ENCODE assay signal across 1 cellular context in genomic region chr14:23436327-23437141, GRCh38.
TF ChIP-seq lines count a peak whose summit lies in the region.

No MANE protein-coding gene starts in this region.

TF ChIP-seq in GM23338, 12 proteins besides CTCF, POLR2A, EP300 and RAD21:
- TF ChIP-seq ZNF114 (CRISPR knock-in tag; IDR thresholded peaks at IDR 0.05) (no peak), ZNF331 (CRISPR knock-in tag; IDR thresholded peaks at IDR 0.05; ENCODE audit: low read depth) (no peak), STAT1 (IDR thresholded peaks at IDR 0.05; ENCODE audit: unreplicated experiment) (no peak), ETS1 (IDR thresholded peaks at IDR 0.05) (no peak), POLR2AphosphoS5 (IDR thresholded peaks at IDR 0.05; ENCODE audit: low read depth) (no peak), ZNF462 (CRISPR knock-in tag; IDR thresholded peaks at IDR 0.05) (no peak), EZH2 (IDR thresholded peaks at IDR 0.05; ENCODE audit: low read depth, unreplicated experiment) (no peak), REST (IDR thresholded peaks at IDR 0.05; ENCODE audit: unreplicated experiment) (no peak), CREB1 (CRISPR knock-in tag; IDR thresholded peaks at IDR 0.05; ENCODE audit: low read depth) (no peak), JUNB (IDR thresholded peaks at IDR 0.05; ENCODE audit: unreplicated experiment) (no peak), EZH2phosphoT487 (IDR thresholded peaks at IDR 0.05; ENCODE audit: unreplicated experiment) (no peak), NANOG (IDR thresholded peaks at IDR 0.05; ENCODE audit: borderline replicate concordance) (no peak)
TF ChIP-seq in GM23338: peak in this region for 0.
